Comparison of ENCODE assay signal across 30 cellular contexts in genomic region chr3:110744723-110745122, GRCh38.
"Had no signal": no experiment of that assay in that cellular context is flagged by ENCODE, and none has a peak within 500 bp of the region (broad histone marks: within the 10 kb centered on the region; RNA-seq: fewer than 3 reads in every experiment).

No MANE protein-coding gene starts in this region.

- H2AFZ ChIP-seq: hepatocyte, neural progenitor cell had no signal

- H3K4me1 ChIP-seq: heart right ventricle, left lung, lower lobe of right lung, prostate gland, sigmoid colon, suprapubic skin, tibial nerve, vagina had no signal

- H3K9me3 ChIP-seq: left lung, neutrophil, prostate gland, sigmoid colon, suprapubic skin, thoracic aorta, vagina had no signal

- H3K9ac ChIP-seq: neural progenitor cell had no signal

- ATAC-seq: heart right ventricle; left cardiac atrium; left lung; lower lobe of right lung; natural killer cell; right cardiac atrium; stimulated activated naive B cell treated with anti-CD40 and anti-IgM and Interleukin-4, amounts not matched to agents 10 μg/mL and 1 μg/mL and 100 μg/mL, for 72 hours; stimulated activated naive CD8-positive, alpha-beta T cell treated with anti-CD3 and anti-CD28 coated beads, Interleukin-15, Interleukin-2, amounts not matched to agents 100 U/mL and 50 U/mL, for 24 hours had no signal

- H3K27me3 Mint-ChIP-seq: stimulated activated naive B cell treated with anti-CD40 and anti-IgM and Interleukin-4, amounts not matched to agents 10 μg/mL and 1 μg/mL and 100 μg/mL, for 72 hours; type B pancreatic cell had no signal

- H3K36me3 Mint-ChIP-seq: naive B cell; natural killer cell; neural progenitor cell; stimulated activated naive B cell treated with anti-CD40 and anti-IgM and Interleukin-4, amounts not matched to agents 10 μg/mL and 1 μg/mL and 100 μg/mL, for 72 hours; type B pancreatic cell had no signal

- H3K27ac ChIP-seq: heart right ventricle, hepatocyte, left lung, lower lobe of right lung, neural progenitor cell, neutrophil, prostate gland, sigmoid colon, suprapubic skin, thoracic aorta, tibial nerve, vagina had no signal

- H3K9me3 Mint-ChIP-seq: type B pancreatic cell had no signal

- H3K27me3 ChIP-seq: heart right ventricle, hepatocyte, left lung, neural progenitor cell, neutrophil, sigmoid colon, suprapubic skin, tibial nerve, vagina had no signal

- H3K4me3 Mint-ChIP-seq: naive B cell; natural killer cell; nephron progenitor cell; neural progenitor cell; stimulated activated naive B cell treated with anti-CD40 and anti-IgM and Interleukin-4, amounts not matched to agents 10 μg/mL and 1 μg/mL and 100 μg/mL, for 72 hours; type B pancreatic cell had no signal

- H3K27ac Mint-ChIP-seq: natural killer cell; nephron progenitor cell; neural progenitor cell; stimulated activated naive B cell treated with anti-CD40 and anti-IgM and Interleukin-4, amounts not matched to agents 10 μg/mL and 1 μg/mL and 100 μg/mL, for 72 hours; type B pancreatic cell had no signal

- H3K36me3 ChIP-seq: heart right ventricle, left lung, lower lobe of right lung, neural progenitor cell, neutrophil, prostate gland, sigmoid colon, suprapubic skin, thoracic aorta, tibial nerve, vagina had no signal

- H3K4me2 ChIP-seq: hepatocyte, neural progenitor cell, smooth muscle cell had no signal

- H3K4me1 Mint-ChIP-seq: naive B cell; natural killer cell; neural progenitor cell; stimulated activated naive B cell treated with anti-CD40 and anti-IgM and Interleukin-4, amounts not matched to agents 10 μg/mL and 1 μg/mL and 100 μg/mL, for 72 hours had no signal

- DNase-seq: heart right ventricle; kidney glomerular epithelial cell; left cardiac atrium; left lung; lower lobe of right lung; mammary epithelial cell; mesenchymal stem cell; naive B cell; natural killer cell; nephron progenitor cell; occipital lobe; retina; right cardiac atrium; sigmoid colon; stimulated activated CD4-positive, alpha-beta T cell treated with anti-CD3 and anti-CD28 coated beads, Interleukin-12 subunit alpha, Interleukin-12 subunit beta, amount 100 ng/mL, for 4 hours; stimulated activated CD4-positive, alpha-beta T cell treated with anti-CD3 and anti-CD28 coated beads, Interleukin-15, amount 100 ng/mL, for 24 hours; stimulated activated CD4-positive, alpha-beta T cell treated with anti-CD3 and anti-CD28 coated beads, Interleukin-2, amount 100 ng/mL, for 24 hours; stimulated activated CD4-positive, alpha-beta T cell treated with anti-CD3 and anti-CD28 coated beads, Interleukin-4, amount 100 ng/mL, for 1 hour; stimulated activated naive B cell treated with anti-CD40 and anti-IgM and Interleukin-4, amounts not matched to agents 10 μg/mL and 1 μg/mL and 100 μg/mL, for 72 hours; stimulated activated naive CD8-positive, alpha-beta T cell treated with anti-CD3 and anti-CD28 coated beads, Interleukin-15, Interleukin-2, amounts not matched to agents 100 U/mL and 50 U/mL, for 24 hours had no signal

- H3K4me3 ChIP-seq: heart right ventricle, hepatocyte, left lung, lower lobe of right lung, neural progenitor cell, prostate gland, sigmoid colon, smooth muscle cell, suprapubic skin, thoracic aorta, tibial nerve, vagina had no signal

- H3K79me2 ChIP-seq: hepatocyte had no signal
